In genomic region chr2:146246734-146247523, GRCh38 we compare ENCODE assay signal across 1 cellular context.
TF ChIP-seq lines count a peak whose summit lies in the region.

No MANE protein-coding gene starts in this region.

TF ChIP-seq in GM23338, 12 proteins besides CTCF, POLR2A, EP300 and RAD21 (continued from another document):
- TF ChIP-seq REST (IDR thresholded peaks at IDR 0.05; ENCODE audit: unreplicated experiment) (no peak), ZNF114 (CRISPR knock-in tag; IDR thresholded peaks at IDR 0.05) (no peak), EZH2phosphoT487 (IDR thresholded peaks at IDR 0.05; ENCODE audit: unreplicated experiment) (no peak), POLR2AphosphoS5 (IDR thresholded peaks at IDR 0.05; ENCODE audit: low read depth) (no peak), NANOG (IDR thresholded peaks at IDR 0.05; ENCODE audit: borderline replicate concordance) (no peak)
